25 cellular contexts compared by ENCODE assay signal in the genomic region with DNA sequence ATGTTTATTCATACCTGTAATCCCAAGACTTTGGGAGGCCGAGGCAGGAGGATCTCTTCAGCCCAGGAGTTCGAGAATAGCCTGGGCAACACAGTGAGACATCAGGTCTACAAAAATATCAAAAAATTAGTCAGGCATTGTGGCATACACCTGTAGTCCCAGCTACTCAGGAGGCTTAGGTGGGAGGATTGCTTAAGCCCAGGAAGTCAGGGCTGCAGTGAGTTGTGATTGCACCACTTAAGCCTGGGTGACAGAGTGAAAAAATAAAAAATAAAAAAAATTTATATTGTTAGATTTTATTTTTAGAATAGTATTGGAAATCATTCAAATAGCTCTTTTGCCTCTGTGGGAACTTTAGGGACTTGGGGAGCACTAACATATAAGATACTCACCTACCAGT. TPM values are rescaled to one million over a fixed set of nuclear protein-coding genes. Genes with fewer than 3 reads are reported as not detected.
"Had no signal": no experiment of that assay in that cellular context is flagged by ENCODE, and none has a peak within 500 bp of the region (broad histone marks: within the 10 kb centered on the region; RNA-seq: fewer than 3 reads in every experiment).

No MANE protein-coding gene starts in this region.

- H3K36me3 ChIP-seq: ascending aorta, esophagus muscularis mucosa, transverse colon had no signal

- H3K9ac ChIP-seq: parathyroid adenoma had no signal

- H3K9me3 ChIP-seq: esophagus muscularis mucosa, testis, transverse colon had no signal

- H3K79me2 ChIP-seq: parathyroid adenoma had no signal

- DNase-seq: activated CD4-positive, alpha-beta memory T cell treated with anti-CD3 and anti-CD28 coated beads for 36 hours; activated CD4-positive, alpha-beta T cell treated with anti-CD3 and anti-CD28 coated beads, Interleukin-2, amount 10 ng/mL, durations not matched to agents 24 days and 14 days; activated CD4-positive, CD25-positive, alpha-beta regulatory T cell treated with anti-CD3 and anti-CD28 coated beads, Interleukin-2, amount 50 U/mL, for 72 hours; activated CD8-positive, alpha-beta memory T cell treated with anti-CD3 and anti-CD28 coated beads, Interleukin-2, amount 50 U/mL, for 48 hours; activated gamma-delta T cell; activated naive CD4-positive, alpha-beta T cell treated with anti-CD3 and anti-CD28 coated beads, Interleukin-2, amount 10 ng/mL, durations not matched to agents 7 days and 5 days; activated naive CD8-positive, alpha-beta T cell treated with anti-CD3 and anti-CD28 coated beads, Interleukin-2, amount 10 ng/mL, durations not matched to agents 7 days and 5 days; activated T-cell treated with anti-CD3 and anti-CD28 coated beads, Interleukin-2, amount 50 U/mL, for 24 hours; caudate nucleus; foreskin melanocyte; mesenchymal stem cell; naive thymus-derived CD8-positive, alpha-beta T cell; nucleus accumbens; right cardiac atrium; stimulated activated CD4-positive, alpha-beta T cell treated with anti-CD3 and anti-CD28 coated beads, Interleukin-2, amount 100 ng/mL, for 48 hours; stimulated activated naive CD8-positive, alpha-beta T cell treated with anti-CD3 and anti-CD28 coated beads, Interleukin-15, Interleukin-2, amounts not matched to agents 100 U/mL and 50 U/mL, for 24 hours; T-helper 17 cell; testis had no signal

- ATAC-seq: naive thymus-derived CD8-positive, alpha-beta T cell; right cardiac atrium; T-helper 17 cell had no signal

- H3K4me3 ChIP-seq: ascending aorta, esophagus muscularis mucosa, testis, transverse colon had no signal

- H2AFZ ChIP-seq: parathyroid adenoma had no signal

- H3K4me1 ChIP-seq: parathyroid adenoma had no signal

- H3K27me3 ChIP-seq: ascending aorta, esophagus muscularis mucosa, testis, transverse colon had no signal

- H3K27ac ChIP-seq: ascending aorta, esophagus muscularis mucosa, parathyroid adenoma, testis, transverse colon had no signal

- FAIRE-seq: endothelial cell of umbilical vein, urothelium cell line had no signal

RNA-seq across cellular contexts. Expression of a gene that starts 12.9 kb away (rescaled TPM):
- total RNA-seq: activated naive CD8-positive, alpha-beta T cell treated with anti-CD3 and anti-CD28 coated beads, Interleukin-2, amount 10 ng/mL, durations not matched to agents 7 days and 5 days; naive thymus-derived CD8-positive, alpha-beta T cell; neural crest cell had no signal
- polyA plus RNA-seq: naive thymus-derived CD8-positive, alpha-beta T cell had no signal

RNA-seq across cellular contexts. Expression of a gene that starts 56.9 kb away (rescaled TPM):
- total RNA-seq: activated CD4-positive, alpha-beta memory T cell treated with anti-CD3 and anti-CD28 coated beads for 36 hours; activated CD4-positive, alpha-beta T cell treated with anti-CD3 and anti-CD28 coated beads, Interleukin-2, amount 10 ng/mL, durations not matched to agents 24 days and 14 days; activated naive CD8-positive, alpha-beta T cell treated with anti-CD3 and anti-CD28 coated beads, Interleukin-2, amount 10 ng/mL, durations not matched to agents 7 days and 5 days; naive thymus-derived CD8-positive, alpha-beta T cell; neural crest cell; T-helper 17 cell had no signal
- polyA plus RNA-seq: naive thymus-derived CD8-positive, alpha-beta T cell had no signal
